8 cellular contexts compared by ENCODE assay signal in genomic region chr7:148967032-148967372, GRCh38.
DNase-seq lines count a peak whose midpoint lies in the region; TF ChIP-seq lines count a peak whose summit lies in the region.

No MANE protein-coding gene starts in this region.

- peak overlapping the region; percentile 82 for H2AFZ ChIP-seq in OCI-LY3 (ENCODE audit: low read depth, low read length)

- H3K36me3 ChIP-seq in OCI-LY3 (replicated peaks; ENCODE audit: low read depth, low read length) (no peaks in the 10 kb centered on the region), esophagus squamous epithelium (no peaks in the 10 kb centered on the region)

- no peaks in the 10 kb centered on the region for H3K9me3 Mint-ChIP-seq in T-helper 2 cell treated with Interferon-gamma antibody and Interleukin-4, amounts not matched to agents 5 μg/mL and 100 μg/mL, for 36 hours
- no peaks in the 10 kb centered on the region for H3K9me3 Mint-ChIP-seq in stimulated activated naive CD8-positive, alpha-beta T cell treated with anti-CD3 and anti-CD28 coated beads, Interleukin-15, Interleukin-2, amounts not matched to agents 100 ng/mL and 50 ng/mL, for 24 hours

- no peak overlapping the region for H3K27ac Mint-ChIP-seq in T-helper 2 cell treated with Interferon-gamma antibody and Interleukin-4, amounts not matched to agents 5 μg/mL and 100 μg/mL, for 36 hours
- H3K27ac Mint-ChIP-seq in stimulated activated naive CD8-positive, alpha-beta T cell treated with anti-CD3 and anti-CD28 coated beads, Interleukin-15, Interleukin-2, amounts not matched to agents 100 ng/mL and 50 ng/mL, for 24 hours: no peak overlapping the region

- intact Hi-C loops in esophagus squamous epithelium (cut with DNase I): loop anchor here (5.0 to 10.0 kb wide), 2 partner anchors 392 to 460 kb away; no protein-coding TSS in a partner anchor

- peak overlapping the region; percentile 98 for H3K4me2 ChIP-seq in OCI-LY3 (ENCODE audit: low read length)

- TF ChIP-seq CTCF in OCI-LY3 (IDR thresholded peaks at IDR 0.05; ENCODE audit: low read depth, low read length) (no peak), esophagus squamous epithelium (IDR thresholded peaks at IDR 0.05) (peak in 1 of 6 experiments; percentile 36)

- no peaks in the 10 kb centered on the region for H3K27me3 Mint-ChIP-seq in T-helper 2 cell treated with Interferon-gamma antibody and Interleukin-4, amounts not matched to agents 5 μg/mL and 100 μg/mL, for 36 hours (ENCODE audit: low read depth)
- no peaks in the 10 kb centered on the region for H3K27me3 Mint-ChIP-seq in stimulated activated naive CD8-positive, alpha-beta T cell treated with anti-CD3 and anti-CD28 coated beads, Interleukin-15, Interleukin-2, amounts not matched to agents 100 ng/mL and 50 ng/mL, for 24 hours

- peak overlapping the region; percentile 83 for H3K4me3 Mint-ChIP-seq in T-helper 2 cell treated with Interferon-gamma antibody and Interleukin-4, amounts not matched to agents 5 μg/mL and 100 μg/mL, for 36 hours
- H3K4me3 Mint-ChIP-seq in stimulated activated naive CD8-positive, alpha-beta T cell treated with anti-CD3 and anti-CD28 coated beads, Interleukin-15, Interleukin-2, amounts not matched to agents 100 ng/mL and 50 ng/mL, for 24 hours: peak overlapping the region; percentile 74

- H3K4me1 Mint-ChIP-seq in T-helper 2 cell treated with Interferon-gamma antibody and Interleukin-4, amounts not matched to agents 5 μg/mL and 100 μg/mL, for 36 hours (ENCODE audit: low read depth): peaks cover 27% of the 10 kb centered on the region
- peaks cover 24% of the 10 kb centered on the region for H3K4me1 Mint-ChIP-seq in stimulated activated naive CD8-positive, alpha-beta T cell treated with anti-CD3 and anti-CD28 coated beads, Interleukin-15, Interleukin-2, amounts not matched to agents 100 ng/mL and 50 ng/mL, for 24 hours (ENCODE audit: low read depth)

- H3K4me3 ChIP-seq in OCI-LY3 (ENCODE audit: low read length) (peak overlapping the region; percentile 84), esophagus squamous epithelium (peak overlapping the region in 3 of 4 donors; percentile 34 to 65 (median 46))

- peaks cover 4% of the 10 kb centered on the region; the same call in 1 of the 2 replicates for H3K79me2 ChIP-seq in OCI-LY3 (ENCODE audit: low read length)

- H3K27me3 ChIP-seq in OCI-LY3 (ENCODE audit: low read depth, low read length) (peaks cover 3% of the 10 kb centered on the region; the same call in 1 of the 2 replicates), esophagus squamous epithelium (no peaks in the 10 kb centered on the region)

- H3K4me1 ChIP-seq in OCI-LY3 (ENCODE audit: low read length) (peaks cover 26% of the 10 kb centered on the region), esophagus squamous epithelium (peaks cover 4 to 36% (median 10%) of the 10 kb centered on the region in 3 donors)

- no peak for DNase-seq in T-helper 2 cell treated with Interferon-gamma antibody and Interleukin-4, amounts not matched to agents 5 μg/mL and 100 μg/mL, for 36 hours (ENCODE audit: low spot score)
- no peak for DNase-seq in T-helper 2 cell
- no peak for DNase-seq in esophagus squamous epithelium (lab: John Stamatoyannopoulos, UW)
- no peak for DNase-seq in activated CD4-positive, CD25-positive, alpha-beta regulatory T cell treated with anti-CD3 and anti-CD28 coated beads, Interleukin-2, amount 50 U/mL, for 72 hours
- DNase-seq in MV-4-11 (lab: John Stamatoyannopoulos, UW): no peak
- no peak for DNase-seq in AG08396 (ENCODE audit: low spot score)

- no peaks in the 10 kb centered on the region for H3K36me3 Mint-ChIP-seq in T-helper 2 cell treated with Interferon-gamma antibody and Interleukin-4, amounts not matched to agents 5 μg/mL and 100 μg/mL, for 36 hours (ENCODE audit: low read depth)
- no peaks in the 10 kb centered on the region for H3K36me3 Mint-ChIP-seq in stimulated activated naive CD8-positive, alpha-beta T cell treated with anti-CD3 and anti-CD28 coated beads, Interleukin-15, Interleukin-2, amounts not matched to agents 100 ng/mL and 50 ng/mL, for 24 hours (ENCODE audit: low read depth)

- H3K9ac ChIP-seq in OCI-LY3 (ENCODE audit: low read length): peak overlapping the region; percentile 55; the same call in 1 of the 2 replicates

- TF ChIP-seq POLR2A in esophagus squamous epithelium (IDR thresholded peaks at IDR 0.05): no peak

- no peaks in the 10 kb centered on the region for H4K20me1 ChIP-seq in OCI-LY3 (ENCODE audit: insufficient read depth, low read length)

- H3K27ac ChIP-seq in OCI-LY3 (ENCODE audit: low read length) (no peak overlapping the region), esophagus squamous epithelium (peak overlapping the region in 2 of 4 donors; percentile 19 to 67)

- WGBS in esophagus squamous epithelium, 2 donors: 30% methylated on average over 7 to 10 of the region's 13 CpGs

- no peaks in the 10 kb centered on the region for H3K9me3 ChIP-seq in OCI-LY3 (ENCODE audit: insufficient read depth, low read length)
- no peaks in the 10 kb centered on the region for H3K9me3 ChIP-seq in esophagus squamous epithelium
